ENCODE assay signal across 8 cellular contexts in the genomic region with DNA sequence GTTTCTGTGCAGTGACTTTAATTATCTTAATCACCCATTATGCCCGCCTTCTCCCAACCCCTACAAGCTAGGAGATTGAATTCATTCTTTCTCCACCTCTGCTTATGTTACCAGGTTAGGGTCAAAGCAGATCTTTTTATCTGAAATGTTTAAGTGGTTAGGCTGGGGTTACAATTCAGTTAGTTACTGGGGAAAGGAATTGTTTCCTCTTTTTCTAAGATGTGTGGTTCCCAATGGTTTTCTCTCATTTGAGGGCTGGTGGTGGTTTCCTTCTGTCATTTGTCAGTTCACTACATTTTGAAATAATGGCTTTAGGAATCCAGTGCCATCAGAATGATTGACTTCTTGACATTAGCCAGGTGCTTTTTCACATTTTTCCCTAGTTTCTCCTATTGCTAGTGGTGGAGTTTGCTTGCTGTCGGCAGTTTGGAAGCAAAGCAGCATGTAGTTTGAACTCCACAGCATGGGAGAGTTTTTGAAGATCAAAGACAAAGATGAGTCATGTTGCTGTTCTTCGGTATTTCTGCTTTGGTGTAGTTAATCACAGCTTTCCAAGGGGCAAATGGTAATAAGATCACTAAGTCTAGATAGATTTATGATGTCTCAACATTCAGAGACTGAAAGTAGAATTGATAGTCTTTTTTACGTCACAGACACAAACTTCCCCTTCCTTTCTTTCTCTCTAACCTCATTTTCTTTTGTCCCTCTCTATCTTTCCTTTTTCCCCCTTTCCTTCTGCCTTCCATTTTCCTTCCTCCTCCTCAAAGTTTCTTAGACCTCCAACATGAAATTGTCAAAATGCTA.
DNase-seq lines count a peak whose midpoint lies in the region; TF ChIP-seq lines count a peak whose summit lies in the region.

No MANE protein-coding gene starts in this region.

- no peak for TF ChIP-seq POLR2A in spleen (IDR thresholded peaks at IDR 0.05)

- H3K4me3 ChIP-seq in spleen (no peak overlapping the region), H7 (ENCODE audit: insufficient read depth, low read depth, low read length) (no peak overlapping the region)

- no peaks in the 10 kb centered on the region for H3K9me3 ChIP-seq in spleen

- no peaks in the 10 kb centered on the region for H3K27me3 ChIP-seq in spleen (replicated peaks in 1 of 7)
- H3K27me3 ChIP-seq in H7 (ENCODE audit: control insufficient read depth, insufficient read depth, low read length): no peaks in the 10 kb centered on the region

- no peaks in the 10 kb centered on the region for H3K36me3 ChIP-seq in spleen
- no peaks in the 10 kb centered on the region for H3K36me3 ChIP-seq in H7 (replicated peaks; ENCODE audit: control insufficient read depth, insufficient read depth, low read length)

- H3K4me1 ChIP-seq in spleen: peaks cover 0 to 35% (median 18%) of the 10 kb centered on the region in 6 donors

- DNase-seq in AG09319 (ENCODE audit: extremely low read depth, low read depth) (peak; percentile 18), GM20000 (ENCODE audit: low spot score) (peak; percentile 33), RPMI7951 (ENCODE audit: low read depth) (peak; percentile 85), glomerular visceral epithelial cell (ENCODE audit: extremely low spot score) (peak; percentile 37), T-helper 9 cell (no peak), spleen (no peak), foreskin melanocyte (no peak), H7 (no peak)

- intact Hi-C loops in spleen (cut with DNase I; ENCODE audit: low total_unique reads): no loop called here

- TF ChIP-seq CTCF in AG09319 (IDR thresholded peaks at IDR 0.05; ENCODE audit: low read depth, low read length) (no peak), GM20000 (IDR thresholded peaks at IDR 0.05; ENCODE audit: extremely low read depth, missing control alignments) (no peak), spleen (IDR thresholded peaks at IDR 0.05 in 8 of 11, conservative IDR thresholded peaks at IDR 0.05 in 3 of 11) (no peak)

- 48 to 60% (median 55%) methylated on average over 4 of the region's 4 CpGs for WGBS in spleen, 5 donors

- peak overlapping the region in 2 of 8 donors; percentile 3 to 41 for H3K27ac ChIP-seq in spleen

Comparison
In these comparisons a context has a peak if more than half of its experiments do, and no peak if none do; other contexts are left out.
1. DNase-seq: peak in AG09319 (single experiment), GM20000 (single experiment), RPMI7951 (single experiment) and glomerular visceral epithelial cell (single experiment); none in T-helper 9 cell (single experiment), spleen (single experiment), foreskin melanocyte (single experiment) and H7 (single experiment).